Comparison of ENCODE assay signal across 16 cellular contexts in the genomic region with DNA sequence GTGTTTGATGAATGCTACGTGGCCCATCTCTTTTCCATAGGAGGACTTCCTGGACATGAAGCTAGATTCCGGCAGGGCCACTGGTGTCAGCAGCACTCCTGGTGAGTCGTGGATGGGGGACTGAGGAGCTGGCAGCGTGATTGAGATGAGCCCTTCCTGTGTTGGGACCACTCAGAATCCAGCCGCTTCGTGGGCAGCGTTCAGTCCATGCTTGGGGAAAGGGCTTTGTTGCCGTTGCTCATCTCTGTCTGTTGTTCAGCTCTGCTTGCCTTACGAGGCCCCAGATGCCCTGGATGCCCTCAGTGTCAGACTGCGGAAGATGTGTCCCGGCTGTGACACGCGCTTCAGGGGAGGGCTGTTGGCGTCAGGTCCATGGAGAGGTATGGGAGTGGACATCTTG.
DNase-seq lines count a peak whose midpoint lies in the region; FAIRE-seq and TF ChIP-seq lines count a peak whose summit lies in the region.
"Had no signal": no experiment of that assay in that cellular context is flagged by ENCODE, and none has a peak within 500 bp of the region (broad histone marks: within the 10 kb centered on the region; RNA-seq: fewer than 3 reads in every experiment).

No MANE protein-coding gene starts in this region.

- H3K9me2 ChIP-seq in GM23248 (ENCODE audit: insufficient read depth): no peaks in the 10 kb centered on the region

- CTCF ChIA-PET in activated naive CD4-positive, alpha-beta T cell treated with anti-CD3 and anti-CD28 coated beads, Interleukin-2, amount 10 ng/mL, durations not matched to agents 7 days and 5 days (lab: Charles Lee): no interaction called here

- H3K27me3 ChIP-seq in sigmoid colon: no peaks in the 10 kb centered on the region
- H3K27me3 ChIP-seq in GM23248 (replicated peaks; ENCODE audit: insufficient read depth): no peaks in the 10 kb centered on the region

- WGBS in sigmoid colon, 2 donors: 89 to 90% methylated on average over 14 of the region's 14 CpGs
- WGBS in GM23248 (ENCODE audit: low coverage in 1 of 2, low lambda C conversion rate in 2 of 2, missing lambda C conversion rate in 2 of 2), 2 experiments: 64 to 73% methylated on average over 14 of the region's 14 CpGs

- TF ChIP-seq CTCF in CD14-positive monocyte (IDR thresholded peaks at IDR 0.05) (no peak), kidney (IDR thresholded peaks at IDR 0.05; ENCODE audit: borderline replicate concordance, extremely low read depth, insufficient read depth) (no peak), sigmoid colon (IDR thresholded peaks at IDR 0.05) (no peak)

- DNase-seq in activated naive CD4-positive, alpha-beta T cell treated with anti-CD3 and anti-CD28 coated beads, Interleukin-2, amount 10 ng/mL, durations not matched to agents 7 days and 5 days: peak; percentile 3
- no peak for DNase-seq in activated naive CD4-positive, alpha-beta T cell treated with Interleukin-2 at 50 U/mL for 16 hours
- peak; percentile 18 for DNase-seq in CD14-positive monocyte (ENCODE audit: low spot score)
- peak; percentile 25 for DNase-seq in kidney
- DNase-seq in sigmoid colon: peak; percentile 26
- no peak for DNase-seq in NCI-H748 treated with DMSO at 0.1 percent for 48 hours (lab: John Stamatoyannopoulos, UW)
- no peak for DNase-seq in caudate nucleus (lab: John Stamatoyannopoulos, UW)
- no peak for DNase-seq in GM23248
- DNase-seq: Caco-2, DND-41, GF-D8, HCEC 1CT had no signal

- H3K4me3 ChIP-seq in kidney (ENCODE audit: low read length in 2 of 2): no peak overlapping the region
- no peak overlapping the region for H3K4me3 ChIP-seq in sigmoid colon
- H3K4me3 ChIP-seq in GM23248: no peak overlapping the region

- H3K9me3 Mint-ChIP-seq in activated naive CD4-positive, alpha-beta T cell treated with anti-CD3 and anti-CD28 coated beads, Interleukin-2, amount 10 ng/mL, durations not matched to agents 7 days and 5 days: no peaks in the 10 kb centered on the region
- H3K9me3 Mint-ChIP-seq in CD14-positive monocyte: peaks cover 0 to 5% (median 0%) of the 10 kb centered on the region in 7 donors

- no peak overlapping the region for H3K4me3 Mint-ChIP-seq in activated naive CD4-positive, alpha-beta T cell treated with anti-CD3 and anti-CD28 coated beads, Interleukin-2, amount 10 ng/mL, durations not matched to agents 7 days and 5 days
- H3K4me3 Mint-ChIP-seq in CD14-positive monocyte: no peak overlapping the region
- H3K4me3 Mint-ChIP-seq: CD8-positive, alpha-beta memory T cell had no signal

- H3K27ac ChIP-seq in kidney (ENCODE audit: low read depth in 2 of 2, low read length in 2 of 2) (no peak overlapping the region), sigmoid colon (no peak overlapping the region), caudate nucleus (ENCODE audit: low read depth, low read length) (no peak overlapping the region), GM23248 (no peak overlapping the region)
- H3K27ac ChIP-seq: 22Rv1, HL-60 had no signal

- H3K4me2 ChIP-seq in GM23248 (ENCODE audit: unreplicated experiment): no peak overlapping the region

- H3K4me1 Mint-ChIP-seq in activated naive CD4-positive, alpha-beta T cell treated with anti-CD3 and anti-CD28 coated beads, Interleukin-2, amount 10 ng/mL, durations not matched to agents 7 days and 5 days: no peaks in the 10 kb centered on the region
- no peaks in the 10 kb centered on the region for H3K4me1 Mint-ChIP-seq in CD14-positive monocyte
- H3K4me1 Mint-ChIP-seq: CD8-positive, alpha-beta memory T cell had no signal

- H3K9ac ChIP-seq in kidney (ENCODE audit: low read length in 2 of 2) (no peak overlapping the region), GM23248 (no peak overlapping the region)

- H3K36me3 Mint-ChIP-seq in activated naive CD4-positive, alpha-beta T cell treated with anti-CD3 and anti-CD28 coated beads, Interleukin-2, amount 10 ng/mL, durations not matched to agents 7 days and 5 days: no peaks in the 10 kb centered on the region
- no peaks in the 10 kb centered on the region for H3K36me3 Mint-ChIP-seq in CD14-positive monocyte
- H3K36me3 Mint-ChIP-seq: CD8-positive, alpha-beta memory T cell had no signal

- H4K20me1 ChIP-seq in GM23248 (ENCODE audit: insufficient read depth): no peaks in the 10 kb centered on the region

- no peak overlapping the region for H2AFZ ChIP-seq in GM23248

- no peak for TF ChIP-seq EP300 in sigmoid colon (IDR thresholded peaks at IDR 0.05)

- FAIRE-seq in kidney (lab: Jason Lieb, UNC): no peak
- FAIRE-seq: GM19239 had no signal

- H3K4me1 ChIP-seq in kidney (ENCODE audit: control insufficient read depth in 1 of 2, insufficient read depth in 1 of 2, low read depth in 1 of 2, low read length in 2 of 2): no peaks in the 10 kb centered on the region
- H3K4me1 ChIP-seq in sigmoid colon: no peaks in the 10 kb centered on the region
- H3K4me1 ChIP-seq in GM23248 (ENCODE audit: insufficient read depth): no peaks in the 10 kb centered on the region
- H3K4me1 ChIP-seq: Caco-2 had no signal

- H3K9me3 ChIP-seq in kidney (ENCODE audit: control insufficient read depth in 1 of 2, low read length in 2 of 2) (no peaks in the 10 kb centered on the region), sigmoid colon (no peaks in the 10 kb centered on the region), GM23248 (ENCODE audit: low read depth) (no peaks in the 10 kb centered on the region)
- H3K9me3 ChIP-seq: Caco-2 had no signal

- in situ Hi-C loops in GM23248 (cut with MboI): no loop called here

- intact Hi-C loops in CD14-positive monocyte (cut with micrococcal nuclease) (no loop called here), kidney (cut with DNase I) (no loop called here), sigmoid colon (cut with DNase I) (no loop called here)

- no peaks in the 10 kb centered on the region for H3K27me3 Mint-ChIP-seq in activated naive CD4-positive, alpha-beta T cell treated with anti-CD3 and anti-CD28 coated beads, Interleukin-2, amount 10 ng/mL, durations not matched to agents 7 days and 5 days
- H3K27me3 Mint-ChIP-seq in CD14-positive monocyte (ENCODE audit: low read depth in 3 of 3): peaks cover 2 to 5% (median 3%) of the 10 kb centered on the region in 3 donors
- H3K27me3 Mint-ChIP-seq: CD8-positive, alpha-beta memory T cell had no signal

- 0 out of 2 replicates have a peak, but pooled peaks cover 5% of the 10 kb centered on the region for H3K79me2 ChIP-seq in GM23248 (ENCODE audit: insufficient read depth)

- TF ChIP-seq POLR2A in sigmoid colon (IDR thresholded peaks at IDR 0.05): no peak

- H3K36me3 ChIP-seq in kidney (ENCODE audit: control insufficient read depth in 1 of 2, insufficient read depth in 2 of 2, low read length in 2 of 2) (no peaks in the 10 kb centered on the region), sigmoid colon (no peaks in the 10 kb centered on the region), GM23248 (ENCODE audit: low read depth) (peaks cover 3% of the 10 kb centered on the region; the same call in 1 of the 2 replicates)

- H3K27ac Mint-ChIP-seq in activated naive CD4-positive, alpha-beta T cell treated with anti-CD3 and anti-CD28 coated beads, Interleukin-2, amount 10 ng/mL, durations not matched to agents 7 days and 5 days: no peak overlapping the region
- H3K27ac Mint-ChIP-seq in CD14-positive monocyte: no peak overlapping the region
- H3K27ac Mint-ChIP-seq: CD8-positive, alpha-beta memory T cell had no signal

- H3F3A ChIP-seq in GM23248 (ENCODE audit: insufficient read depth): peaks cover 5% of the 10 kb centered on the region; the same call in 1 of the 2 replicates

Comparison
In these comparisons a context has a peak if more than half of its experiments do, and no peak if none do; other contexts are left out.
1. DNase-seq: peak in activated naive CD4-positive, alpha-beta T cell treated with anti-CD3 and anti-CD28 coated beads, Interleukin-2, amount 10 ng/mL, durations not matched to agents 7 days and 5 days (single experiment), CD14-positive monocyte (single experiment), kidney (single experiment) and sigmoid colon (single experiment); none in activated naive CD4-positive, alpha-beta T cell treated with Interleukin-2 at 50 U/mL for 16 hours (single experiment), NCI-H748 treated with DMSO at 0.1 percent for 48 hours (single experiment), caudate nucleus (0 of 61) and GM23248 (single experiment).